1 cellular context compared by ENCODE assay signal in genomic region chr16:87491522-87492240, GRCh38.
TF ChIP-seq lines count a peak whose summit lies in the region.

No MANE protein-coding gene starts in this region.

TF ChIP-seq in K562, 482 proteins besides CTCF, POLR2A, EP300 and RAD21 (continued from another document):
- TF ChIP-seq MLLT1 (IDR thresholded peaks at IDR 0.05) (peak in 1 of 2 experiments; percentile 18; a peak in 1 of 4 replicates), RBFOX2 (IDR thresholded peaks at IDR 0.05; ENCODE audit: low read depth, low read length) (0 out of 2 replicates have a peak, but pooled peaks have one; percentile 48), ZFX (CRISPR knock-in tag; IDR thresholded peaks at IDR 0.05) (peak; percentile 37; the same call in 1 of the 2 replicates)
- TF ChIP-seq, protein P1, sequence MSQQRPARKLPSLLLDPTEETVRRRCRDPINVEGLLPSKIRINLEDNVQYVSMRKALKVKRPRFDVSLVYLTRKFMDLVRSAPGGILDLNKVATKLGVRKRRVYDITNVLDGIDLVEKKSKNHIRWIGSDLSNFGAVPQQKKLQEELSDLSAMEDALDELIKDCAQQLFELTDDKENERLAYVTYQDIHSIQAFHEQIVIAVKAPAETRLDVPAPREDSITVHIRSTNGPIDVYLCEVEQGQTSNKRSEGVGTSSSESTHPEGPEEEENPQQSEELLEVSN (IDR thresholded peaks at IDR 0.05; ENCODE audit: borderline replicate concordance in 1 of 2, extremely low read depth in 1 of 2, insufficient read depth in 1 of 2, insufficient read length in 1 of 2, low read depth in 1 of 2, low read length in 1 of 2, poor library complexity in 1 of 2, severe bottlenecking in 1 of 2) = peak; percentile 20 to 62
